ENCODE assay signal across 31 cellular contexts in the genomic region with DNA sequence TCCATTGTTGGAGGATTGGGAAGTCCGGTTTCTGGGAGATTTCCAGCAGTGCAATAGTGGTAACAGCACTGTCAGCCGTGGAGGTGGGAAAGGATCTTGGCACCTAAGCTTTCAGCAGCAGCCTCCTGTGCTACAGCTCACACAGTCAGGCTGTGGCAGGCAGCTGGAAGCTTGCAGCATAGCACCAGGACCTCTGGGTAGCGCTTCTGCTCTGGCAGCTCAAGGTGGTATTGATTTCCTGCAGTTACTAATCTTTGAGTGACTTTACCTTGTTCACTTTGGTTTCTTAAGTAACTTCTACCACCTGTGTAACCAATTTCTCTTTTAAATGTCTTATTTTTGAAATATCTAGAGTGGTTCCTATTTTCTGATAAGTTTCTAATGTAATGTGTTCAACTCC.
DNase-seq lines count a peak whose midpoint lies in the region; ATAC-seq, FAIRE-seq and TF ChIP-seq lines count a peak whose summit lies in the region.
"Had no signal": no experiment of that assay in that cellular context is flagged by ENCODE, and none has a peak within 500 bp of the region (broad histone marks: within the 10 kb centered on the region; RNA-seq: fewer than 3 reads in every experiment).

No MANE protein-coding gene starts in this region.

- H3K79me2 ChIP-seq in mesendoderm (ENCODE audit: control insufficient read depth, insufficient read depth, low read length), result no peaks in the 10 kb centered on the region

- H3K27ac ChIP-seq in mesendoderm (ENCODE audit: low read depth, low read length), result peak overlapping the region; percentile 45
- no peak overlapping the region for H3K27ac ChIP-seq in pancreas
- H3K27ac ChIP-seq: 22Rv1; A549; BLaER1; BLaER1 treated with 17β-estradiol and CSF1 and Interleukin-3, amounts not matched to agents 10 nM and 100 nM; C4-2B had no signal

- H3K4me2 ChIP-seq in mesendoderm (ENCODE audit: low read length), result no peak overlapping the region
- H3K4me2 ChIP-seq: A549; BLaER1; BLaER1 treated with 17β-estradiol and CSF1 and Interleukin-3, amounts not matched to agents 10 nM and 100 nM had no signal

- no peaks in the 10 kb centered on the region for H3K27me3 ChIP-seq in mesendoderm (ENCODE audit: insufficient read depth, low read length, poor library complexity)
- H3K27me3 ChIP-seq in pancreas, result no peaks in the 10 kb centered on the region
- H3K27me3 ChIP-seq: BLaER1; BLaER1 treated with 17β-estradiol and CSF1 and Interleukin-3, amounts not matched to agents 10 nM and 100 nM had no signal

- no peak overlapping the region for H4K8ac ChIP-seq in mesendoderm (ENCODE audit: low read depth, low read length)

- no peak for DNase-seq in mesendoderm
- DNase-seq in pancreas, result peak in 2 of 6 donors; percentile 26
- DNase-seq in left cardiac atrium, result no peak
- DNase-seq: 8988T; ACHN; AML-193; BE2C; C1 segment of cervical spinal cord; Caco-2; Calu3; CD4-positive, alpha-beta memory T cell; CD4-positive, alpha-beta T cell; CD4-positive, CD25-positive, alpha-beta regulatory T cell; CD8-positive, alpha-beta memory T cell; CD8-positive, alpha-beta T cell; COR-L47; DMS 273 treated with DMSO at 0.1 percent for 48 hours; DMS153; DMS53; DMS79; DMS79 treated with DMSO at 0.1 percent for 48 hours; DND-41; EL had no signal

- H2AK5ac ChIP-seq in mesendoderm (ENCODE audit: low read length), result no peak overlapping the region

- H3K79me1 ChIP-seq in mesendoderm (ENCODE audit: low read length), result no peaks in the 10 kb centered on the region

- no peak overlapping the region for H3K56ac ChIP-seq in mesendoderm (ENCODE audit: low read length)

- no peak overlapping the region for H4K5ac ChIP-seq in mesendoderm (ENCODE audit: low read length)

- no peak for FAIRE-seq in pancreas (lab: Jason Lieb, UNC)
- FAIRE-seq: A204.1, A549, D721Med had no signal

- no peak overlapping the region for H3K9ac ChIP-seq in mesendoderm (ENCODE audit: low read length)
- H3K9ac ChIP-seq: BLaER1; BLaER1 treated with 17β-estradiol and CSF1 and Interleukin-3, amounts not matched to agents 10 nM and 100 nM had no signal

- no peaks in the 10 kb centered on the region for H3K36me3 ChIP-seq in mesendoderm (ENCODE audit: control insufficient read depth, insufficient read depth, low read length)
- no peaks in the 10 kb centered on the region for H3K36me3 ChIP-seq in pancreas
- H3K36me3 ChIP-seq: BE2C; BLaER1; BLaER1 treated with 17β-estradiol and CSF1 and Interleukin-3, amounts not matched to agents 10 nM and 100 nM had no signal

- H3K9me3 ChIP-seq in pancreas, result no peaks in the 10 kb centered on the region
- H3K9me3 ChIP-seq: A549, BLaER1, Caco-2 had no signal

- no peak overlapping the region for H2BK5ac ChIP-seq in mesendoderm (ENCODE audit: low read length)

- H3K4ac ChIP-seq in mesendoderm (ENCODE audit: low read depth, low read length), result no peak overlapping the region

- WGBS in mesendoderm (ENCODE audit: extremely low coverage, insufficient coverage, low lambda C conversion rate), result no CpG with 5 or more reads among the region's 3 CpGs
- 38 to 39% methylated on average over 3 of the region's 3 CpGs for WGBS in pancreas, 2 donors

- no peak overlapping the region for H2BK15ac ChIP-seq in mesendoderm (replicated peaks; ENCODE audit: low read depth)

- intact Hi-C loops in pancreas (cut with DNase I) (no loop called here), left cardiac atrium (cut with DNase I) (no loop called here)

- peak; percentile 62 to 83 (median 76) for ATAC-seq in pancreas
- no peak for ATAC-seq in GM21515 (IDR thresholded peaks at IDR 0.05; ENCODE audit: unreplicated experiment)
- ATAC-seq in left cardiac atrium, result no peak
- ATAC-seq: A549; CD8-positive, alpha-beta T cell had no signal

- no peak overlapping the region for H3K18ac ChIP-seq in mesendoderm (ENCODE audit: low read length)

- no peak for TF ChIP-seq CTCF in pancreas (IDR thresholded peaks at IDR 0.05)

- H3K4me1 ChIP-seq in mesendoderm (ENCODE audit: control insufficient read depth, low read depth, low read length) (no peaks in the 10 kb centered on the region), pancreas (no peaks in the 10 kb centered on the region)
- H3K4me1 ChIP-seq: A549; BE2C; BLaER1; BLaER1 treated with 17β-estradiol and CSF1 and Interleukin-3, amounts not matched to agents 10 nM and 100 nM; Caco-2 had no signal

- H3K4me3 ChIP-seq in mesendoderm (ENCODE audit: low read length) (no peak overlapping the region), pancreas (no peak overlapping the region)
- H3K4me3 ChIP-seq: A549; BLaER1; BLaER1 treated with 17β-estradiol and CSF1 and Interleukin-3, amounts not matched to agents 10 nM and 100 nM had no signal

- no peak overlapping the region for H2BK120ac ChIP-seq in mesendoderm (ENCODE audit: low read depth, low read length)

- H3K23ac ChIP-seq in mesendoderm (ENCODE audit: low read length), result no peak overlapping the region

Comparison
In these comparisons a context has a peak if more than half of its experiments do, and no peak if none do; other contexts are left out.
1. ATAC-seq: peak in pancreas (4 of 4); none in GM21515 (single experiment) and left cardiac atrium (0 of 2).